In the genomic region with DNA sequence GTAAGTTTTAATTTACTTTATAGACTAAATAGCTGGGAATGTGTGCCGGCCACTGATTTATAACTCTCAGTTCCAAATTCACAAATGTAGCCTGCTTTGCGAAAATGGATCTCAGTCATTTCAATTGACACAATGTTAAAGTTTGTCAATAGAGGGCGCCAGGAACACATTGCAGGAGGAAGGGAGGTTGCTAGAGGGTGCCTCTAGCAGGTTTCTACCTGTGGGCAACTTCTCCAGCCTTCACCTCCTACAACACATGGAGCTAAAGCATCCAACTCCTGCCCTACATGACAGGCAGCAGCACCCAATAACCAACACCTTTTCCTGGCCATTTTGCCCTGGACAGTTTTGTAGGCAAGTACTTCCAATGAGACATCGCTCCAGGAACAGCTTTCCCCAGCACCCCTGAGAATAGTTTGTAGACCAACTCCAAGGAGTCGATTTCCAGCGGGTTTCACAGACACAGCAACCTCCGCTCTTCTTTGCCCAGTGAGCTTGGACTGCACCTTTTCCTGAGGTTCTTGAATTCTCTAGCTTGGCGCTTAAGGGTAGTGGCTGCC, we compare ENCODE assay signal across 8 cellular contexts.
DNase-seq lines count a peak whose midpoint lies in the region; ATAC-seq and TF ChIP-seq lines count a peak whose summit lies in the region.

No MANE protein-coding gene starts in this region.

- no peak overlapping the region for H3K4me3 Mint-ChIP-seq in MCF 10A (ENCODE audit: unreplicated experiment)
- no peak overlapping the region for H3K4me3 Mint-ChIP-seq in activated naive CD8-positive, alpha-beta T cell treated with anti-CD3 and anti-CD28 coated beads, Interleukin-2, amount 50 U/mL, for 24 hours

- POLR2A ChIA-PET in MCF 10A (lab: Yijun Ruan, JAX): no interaction called here

- intact Hi-C loops in MCF 10A (cut with micrococcal nuclease) (loop anchor here (5.0 to 10.0 kb wide), 2 partner anchors 913 to 1321 kb away; no protein-coding TSS in a partner anchor), breast epithelium (cut with DNase I; ENCODE audit: low total_unique reads) (no loop called here)

- no peak for TF ChIP-seq POLR2A in breast epithelium (IDR thresholded peaks at IDR 0.05)

- H3K4me1 ChIP-seq in breast epithelium: no peaks in the 10 kb centered on the region
- H3K4me1 ChIP-seq in osteoblast (ENCODE audit: insufficient read depth, low read length): peaks cover 4% of the 10 kb centered on the region

- DNase-seq in MCF 10A (ENCODE audit: unreplicated experiment) (peak; percentile 62), breast epithelium (ENCODE audit: low spot score in 2 of 2) (no peak), NCI-H226 (peak; percentile 38), coronary artery (ENCODE audit: low spot score) (peak; percentile 45), osteoblast (ENCODE audit: insufficient read length, low spot score, missing footprints) (no peak), GOT3 (lab: John Stamatoyannopoulos, UW) (no peak)
- DNase-seq in activated CD4-positive, alpha-beta T cell treated with anti-CD3 and anti-CD28 coated beads, Interleukin-2, amount 50 U/mL, for 1 hour: no peak
- no peak for DNase-seq in activated naive CD8-positive, alpha-beta T cell treated with anti-CD3 and anti-CD28 coated beads, Interleukin-2, amount 50 U/mL, for 24 hours

- no peak overlapping the region for H2AFZ ChIP-seq in osteoblast (ENCODE audit: low read length)

- peaks cover 2% of the 10 kb centered on the region for H3K36me3 ChIP-seq in breast epithelium
- H3K36me3 ChIP-seq in osteoblast (ENCODE audit: insufficient read depth, low read length): no peaks in the 10 kb centered on the region

- H3K9me3 ChIP-seq in breast epithelium (no peaks in the 10 kb centered on the region), osteoblast (ENCODE audit: low read depth, low read length) (no peaks in the 10 kb centered on the region)

- H3K4me3 ChIP-seq in breast epithelium (no peak overlapping the region), coronary artery (no peak overlapping the region), osteoblast (ENCODE audit: insufficient read depth, low read length) (no peak overlapping the region)

- CTCF ChIA-PET in MCF 10A (lab: Yijun Ruan, JAX): interaction anchor here (0.6 to 1.3 kb wide), 17 partner anchors 9 to 1335 kb away, joined by 3 to 5 read pairs (median 3); no protein-coding TSS in a partner anchor

- no peak overlapping the region for H3K27ac ChIP-seq in breast epithelium
- no peak overlapping the region for H3K27ac ChIP-seq in coronary artery
- H3K27ac ChIP-seq in osteoblast (ENCODE audit: low read depth, low read length): no peak overlapping the region

- H3K9me3 Mint-ChIP-seq in MCF 10A (ENCODE audit: unreplicated experiment): no peaks in the 10 kb centered on the region
- peaks cover 5% of the 10 kb centered on the region for H3K9me3 Mint-ChIP-seq in activated naive CD8-positive, alpha-beta T cell treated with anti-CD3 and anti-CD28 coated beads, Interleukin-2, amount 50 U/mL, for 24 hours

- BruUV-seq in MCF 10A (replicated peaks; lab: Mats Ljungman, UMichigan): no TSS peak

- H3K27me3 ChIP-seq in breast epithelium (no peaks in the 10 kb centered on the region), osteoblast (ENCODE audit: insufficient read depth, low read length) (no peaks in the 10 kb centered on the region)

- no peak overlapping the region for H3K27ac Mint-ChIP-seq in MCF 10A (ENCODE audit: low read depth, unreplicated experiment)
- no peak overlapping the region for H3K27ac Mint-ChIP-seq in activated naive CD8-positive, alpha-beta T cell treated with anti-CD3 and anti-CD28 coated beads, Interleukin-2, amount 50 U/mL, for 24 hours

- H3K4me1 Mint-ChIP-seq in MCF 10A (ENCODE audit: insufficient read depth, unreplicated experiment): peaks cover 4% of the 10 kb centered on the region
- H3K4me1 Mint-ChIP-seq in activated naive CD8-positive, alpha-beta T cell treated with anti-CD3 and anti-CD28 coated beads, Interleukin-2, amount 50 U/mL, for 24 hours: no peaks in the 10 kb centered on the region

- no peak for ATAC-seq in activated naive CD8-positive, alpha-beta T cell treated with anti-CD3 and anti-CD28 coated beads, Interleukin-2, amount 50 U/mL, for 24 hours

- no peaks in the 10 kb centered on the region for H3K36me3 Mint-ChIP-seq in MCF 10A (ENCODE audit: insufficient read depth, unreplicated experiment)
- H3K36me3 Mint-ChIP-seq in activated naive CD8-positive, alpha-beta T cell treated with anti-CD3 and anti-CD28 coated beads, Interleukin-2, amount 50 U/mL, for 24 hours (ENCODE audit: low read depth): no peaks in the 10 kb centered on the region

- H3K27me3 Mint-ChIP-seq in MCF 10A (ENCODE audit: insufficient read depth, unreplicated experiment): no peaks in the 10 kb centered on the region
- no peaks in the 10 kb centered on the region for H3K27me3 Mint-ChIP-seq in activated naive CD8-positive, alpha-beta T cell treated with anti-CD3 and anti-CD28 coated beads, Interleukin-2, amount 50 U/mL, for 24 hours

- TF ChIP-seq CTCF in MCF 10A (IDR thresholded peaks at IDR 0.05; ENCODE audit: unreplicated experiment) (peak; percentile 64), breast epithelium (IDR thresholded peaks at IDR 0.05) (no peak), coronary artery (IDR thresholded peaks at IDR 0.05) (no peak), osteoblast (IDR thresholded peaks at IDR 0.05; ENCODE audit: extremely low read depth, low read depth, low read length) (peak; percentile 69)

- no peaks in the 10 kb centered on the region for H4K20me1 ChIP-seq in osteoblast (ENCODE audit: insufficient read depth, low read length)

- H3K4me2 ChIP-seq in osteoblast (ENCODE audit: insufficient read depth, low read length): no peak overlapping the region

- no peaks in the 10 kb centered on the region for H3K79me2 ChIP-seq in osteoblast (ENCODE audit: insufficient read depth, low read length)

Comparison
In these comparisons a context has a peak if more than half of its experiments do, and no peak if none do; other contexts are left out.
1. DNase-seq: peak in MCF 10A (single experiment), NCI-H226 (single experiment) and coronary artery (single experiment); none in breast epithelium (0 of 2), osteoblast (single experiment), activated CD4-positive, alpha-beta T cell treated with anti-CD3 and anti-CD28 coated beads, Interleukin-2, amount 50 U/mL, for 1 hour (single experiment), activated naive CD8-positive, alpha-beta T cell treated with anti-CD3 and anti-CD28 coated beads, Interleukin-2, amount 50 U/mL, for 24 hours (single experiment) and GOT3 (single experiment).
2. CTCF ChIP-seq: peak in MCF 10A (single experiment) and osteoblast (single experiment); none in breast epithelium (0 of 3) and coronary artery (single experiment).